15 cellular contexts compared by ENCODE assay signal in the genomic region with DNA sequence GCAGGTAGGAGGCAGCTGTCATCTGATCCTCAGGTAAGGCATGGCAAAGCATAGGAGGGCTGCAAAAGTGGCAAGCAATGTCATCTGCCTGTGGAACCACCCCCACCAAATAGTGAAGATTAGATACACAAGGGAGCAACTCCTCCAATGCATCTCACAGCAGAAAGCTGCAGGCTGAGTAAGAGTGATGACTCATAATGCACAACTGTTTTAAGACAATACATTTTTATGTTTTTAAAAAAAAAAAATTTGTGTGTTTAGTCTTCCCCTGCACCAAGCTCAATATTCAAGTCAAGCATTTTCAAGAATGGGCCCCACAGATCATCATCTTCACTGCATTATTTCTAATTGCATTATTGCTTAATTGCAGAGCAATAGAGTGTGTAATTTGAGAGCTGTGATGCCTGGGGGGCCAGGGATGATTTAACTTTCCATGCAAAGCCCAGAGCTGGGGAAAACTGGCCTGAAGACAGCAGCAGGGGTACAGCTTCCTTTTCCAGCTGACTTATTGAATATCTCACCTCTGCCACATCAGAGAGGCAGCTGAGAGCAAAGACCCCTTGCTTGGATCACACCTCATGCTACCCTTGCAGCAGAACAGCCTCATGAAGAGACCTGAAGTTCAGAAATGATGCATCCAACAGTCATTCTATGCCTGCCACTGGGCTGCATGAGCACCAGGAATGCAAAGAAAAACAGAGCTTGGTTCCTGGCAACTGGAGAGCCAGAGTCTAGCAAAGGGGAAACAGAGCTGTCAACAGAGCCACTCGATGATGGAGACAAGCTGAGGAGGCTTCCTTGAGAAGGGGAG. TPM values are rescaled to one million over a fixed set of nuclear protein-coding genes. Genes with fewer than 3 reads are reported as not detected.
DNase-seq lines count a peak whose midpoint lies in the region; ATAC-seq, FAIRE-seq and TF ChIP-seq lines count a peak whose summit lies in the region.
"Had no signal": no experiment of that assay in that cellular context is flagged by ENCODE, and none has a peak within 500 bp of the region (broad histone marks: within the 10 kb centered on the region; RNA-seq: fewer than 3 reads in every experiment).

No MANE protein-coding gene starts in this region.

- dilution Hi-C loops in mammary epithelial cell (cut with HindIII; ENCODE audit: low sequenced_read_pairs): no loop called here

- no peak overlapping the region for H3K4me3 Mint-ChIP-seq in MCF 10A (ENCODE audit: unreplicated experiment)

- no peaks in the 10 kb centered on the region for H3K4me1 Mint-ChIP-seq in MCF 10A (ENCODE audit: insufficient read depth, unreplicated experiment)

- ATAC-seq in PC-3 (peak; percentile 45), mucosa of descending colon (no peak)

- H3K79me2 ChIP-seq in mammary epithelial cell (ENCODE audit: insufficient read depth, low read length) (no peaks in the 10 kb centered on the region), PC-3 (ENCODE audit: low read length) (no peaks in the 10 kb centered on the region), fibroblast of lung (ENCODE audit: control insufficient read depth, insufficient read depth, low read length) (no peaks in the 10 kb centered on the region)

- H3K36me3 ChIP-seq in mammary epithelial cell (ENCODE audit: insufficient read depth, low read length) (no peaks in the 10 kb centered on the region), PC-3 (ENCODE audit: low read depth, low read length) (no peaks in the 10 kb centered on the region), fibroblast of lung (ENCODE audit: control insufficient read depth, insufficient read depth, low read length) (no peaks in the 10 kb centered on the region), mucosa of descending colon (ENCODE audit: low read depth) (no peaks in the 10 kb centered on the region)
- H3K36me3 ChIP-seq: ascending aorta, SJCRH30, tibial artery had no signal

- H3K9me3 ChIP-seq in mammary epithelial cell (replicated peaks; ENCODE audit: insufficient read depth, low read length) (no peaks in the 10 kb centered on the region), PC-3 (ENCODE audit: low read length) (0 out of 2 replicates have a peak, but pooled peaks cover 5% of the 10 kb centered on the region), fibroblast of lung (ENCODE audit: control insufficient read depth, insufficient read depth, low read depth, low read length) (no peaks in the 10 kb centered on the region), mucosa of descending colon (no peaks in the 10 kb centered on the region)
- H3K9me3 ChIP-seq: ascending aorta had no signal

- H3K27me3 ChIP-seq in mammary epithelial cell (ENCODE audit: insufficient read depth, low read length) (no peaks in the 10 kb centered on the region), PC-3 (ENCODE audit: low read length) (no peaks in the 10 kb centered on the region), fibroblast of lung (ENCODE audit: control insufficient read depth, insufficient read depth, low read length) (peaks cover 3% of the 10 kb centered on the region)
- H3K27me3 ChIP-seq: ascending aorta had no signal

- no peak overlapping the region for H3K4me3 ChIP-seq in mammary epithelial cell (replicated peaks in 1 of 3; ENCODE audit: insufficient read depth in 1 of 3, low read depth in 2 of 3, low read length in 3 of 3)
- no peak overlapping the region for H3K4me3 ChIP-seq in PC-3 (ENCODE audit: low read length)
- H3K4me3 ChIP-seq in fibroblast of lung (replicated peaks in 1 of 4; ENCODE audit: control extremely low read depth in 1 of 4, insufficient read depth in 1 of 4, low read depth in 3 of 4, low read length in 4 of 4): no peak overlapping the region
- no peak overlapping the region for H3K4me3 ChIP-seq in mucosa of descending colon
- H3K4me3 ChIP-seq: ascending aorta, dorsolateral prefrontal cortex, SJCRH30, tibial artery had no signal

- H4K20me1 ChIP-seq in mammary epithelial cell (ENCODE audit: insufficient read depth, low read length) (no peaks in the 10 kb centered on the region), PC-3 (ENCODE audit: low read length) (no peaks in the 10 kb centered on the region), fibroblast of lung (ENCODE audit: control insufficient read depth, extremely low read depth, insufficient read depth, low read length) (no peaks in the 10 kb centered on the region)

- peaks cover 7% of the 10 kb centered on the region for H3K36me3 Mint-ChIP-seq in MCF 10A (ENCODE audit: insufficient read depth, unreplicated experiment)

- TF ChIP-seq CTCF in mammary epithelial cell (conservative IDR thresholded peaks at IDR 0.05 in 1 of 2, IDR thresholded peaks at IDR 0.05 in 1 of 2; ENCODE audit: extremely low read depth in 1 of 2, insufficient read depth in 1 of 2, low read depth in 1 of 2, low read length in 2 of 2): no peak
- TF ChIP-seq CTCF in MCF 10A (IDR thresholded peaks at IDR 0.05; ENCODE audit: unreplicated experiment): no peak
- TF ChIP-seq CTCF in PC-3 (conservative IDR thresholded peaks at IDR 0.05; ENCODE audit: low read depth, low read length): no peak
- TF ChIP-seq CTCF in fibroblast of lung (conservative IDR thresholded peaks at IDR 0.05 in 1 of 2, IDR thresholded peaks at IDR 0.05 in 1 of 2; ENCODE audit: low read depth in 1 of 2, low read length in 2 of 2): no peak
- no peak for TF ChIP-seq CTCF in mucosa of descending colon (IDR thresholded peaks at IDR 0.05)

- H3K9me2 ChIP-seq in PC-3 (replicated peaks; ENCODE audit: low read length): no peaks in the 10 kb centered on the region

- POLR2A ChIA-PET in MCF 10A (lab: Yijun Ruan, JAX): no interaction called here
- POLR2A ChIA-PET in PC-3 (lab: Charles Lee; ENCODE audit: unreplicated experiment): no interaction called here

- 60% methylated on average over 1 of the region's 1 CpG for WGBS in mammary epithelial cell (ENCODE audit: low coverage, missing lambda C conversion rate)

- FAIRE-seq in urothelium cell line (lab: Jason Lieb, UNC): peak; percentile 32

- H3K9ac ChIP-seq in mammary epithelial cell (ENCODE audit: insufficient read depth, low read length) (no peak overlapping the region), PC-3 (ENCODE audit: low read length) (no peak overlapping the region), fibroblast of lung (ENCODE audit: insufficient read depth, low read length) (no peak overlapping the region)

- H3K27ac Mint-ChIP-seq in MCF 10A (ENCODE audit: low read depth, unreplicated experiment): no peak overlapping the region

- no peak overlapping the region for H3K4me2 ChIP-seq in mammary epithelial cell (ENCODE audit: insufficient read depth, low read depth, low read length)
- H3K4me2 ChIP-seq in PC-3 (ENCODE audit: low read length): no peak overlapping the region
- H3K4me2 ChIP-seq in fibroblast of lung (ENCODE audit: extremely low read depth, insufficient read depth, low read length): no peak overlapping the region

- in situ Hi-C loops in mammary epithelial cell (cut with MboI; ENCODE audit: low sequenced_read_pairs in 2 of 2): no loop called here

- no peaks in the 10 kb centered on the region for H3K9me3 Mint-ChIP-seq in MCF 10A (ENCODE audit: unreplicated experiment)

- peak; percentile 14 for DNase-seq in mammary epithelial cell
- no peak for DNase-seq in MCF 10A (ENCODE audit: unreplicated experiment)
- peak; percentile 19 for DNase-seq in PC-3
- DNase-seq in fibroblast of lung (ENCODE audit: low read depth in 2 of 2): peak; percentile 9 to 20
- DNase-seq in urothelium cell line (ENCODE audit: low spot score): peak; percentile 68
- no peak for DNase-seq in mucosa of descending colon
- no peak for DNase-seq in middle frontal gyrus (ENCODE audit: extremely low spot score, low spot score)
- no peak for DNase-seq in NCI-H1436 (lab: John Stamatoyannopoulos, UW)
- DNase-seq: activated CD4-positive, alpha-beta T cell treated with anti-CD3 and anti-CD28 coated beads, Interleukin-2, amount 50 U/mL, for 4 hours; dorsolateral prefrontal cortex; SJCRH30; stimulated activated CD4-positive, alpha-beta T cell treated with anti-CD3 and anti-CD28 coated beads, Interleukin-4, amount 100 ng/mL, for 24 hours; tibial artery had no signal

- no peaks in the 10 kb centered on the region for H3F3A ChIP-seq in PC-3 (ENCODE audit: low read length, unreplicated experiment)

- H3K27ac ChIP-seq in mammary epithelial cell (ENCODE audit: insufficient read depth, low read depth, low read length): no peak overlapping the region
- H3K27ac ChIP-seq in PC-3 (ENCODE audit: low read length): no peak overlapping the region
- H3K27ac ChIP-seq in fibroblast of lung (ENCODE audit: insufficient read depth, low read length): no peak overlapping the region
- H3K27ac ChIP-seq: ascending aorta, dorsolateral prefrontal cortex, SJCRH30, tibial artery had no signal

- CTCF ChIA-PET in mammary epithelial cell (lab: Charles Lee; ENCODE audit: low non-redundant PET): no interaction called here
- CTCF ChIA-PET in MCF 10A (lab: Yijun Ruan, JAX): no interaction called here
- CTCF ChIA-PET in PC-3 (lab: Charles Lee): no interaction called here

- BruUV-seq in mammary epithelial cell (replicated peaks; lab: Mats Ljungman, UMichigan) (no TSS peak), MCF 10A (replicated peaks; lab: Mats Ljungman, UMichigan) (no TSS peak), PC-3 (replicated peaks; lab: Mats Ljungman, UMichigan) (no TSS peak)

- H3K4me1 ChIP-seq in mammary epithelial cell (ENCODE audit: insufficient read depth, low read length): no peaks in the 10 kb centered on the region
- no peaks in the 10 kb centered on the region for H3K4me1 ChIP-seq in PC-3 (ENCODE audit: insufficient read depth, low read length)
- no peaks in the 10 kb centered on the region for H3K4me1 ChIP-seq in fibroblast of lung (ENCODE audit: control insufficient read depth, extremely low read depth, insufficient read depth, low read length)
- no peaks in the 10 kb centered on the region for H3K4me1 ChIP-seq in mucosa of descending colon (ENCODE audit: low read depth)
- H3K4me1 ChIP-seq: ascending aorta, tibial artery had no signal

- H2AFZ ChIP-seq in mammary epithelial cell (ENCODE audit: low read depth, low read length) (no peak overlapping the region), PC-3 (ENCODE audit: low read length) (no peak overlapping the region), fibroblast of lung (ENCODE audit: low read length) (no peak overlapping the region)

- intact Hi-C loops in mammary epithelial cell (cut with micrococcal nuclease) (no loop called here), MCF 10A (cut with micrococcal nuclease) (no loop called here), PC-3 (cut with micrococcal nuclease) (no loop called here), mucosa of descending colon (cut with DNase I, micrococcal nuclease) (no loop called here)

- H3K27me3 Mint-ChIP-seq in MCF 10A (ENCODE audit: insufficient read depth, unreplicated experiment): no peaks in the 10 kb centered on the region

RNA-seq across cellular contexts. Expression of a gene that starts 22.7 kb away (rescaled TPM):
- total RNA-seq in mammary epithelial cell (10 to 100 TPM; 55.5 to 58.3 TPM), MCF 10A (2022) (60.3 and 82.5 TPM in 2 replicates), PC-3 (2014; rRNA removed) (99.7 and 115 TPM in 2 replicates), fibroblast of lung (68.1 and 77.1 TPM in 2 replicates), mucosa of descending colon (10 to 100 TPM; 53.1 to 67.1 (median 65.6) TPM)
- polyA plus RNA-seq in mammary epithelial cell (90.0 TPM), fibroblast of lung (102 and 122 TPM in 2 replicates)
- polyA minus RNA-seq in mammary epithelial cell (46.4 TPM), fibroblast of lung (ENCODE audit: low replicate concordance) (19.0 and 34.0 TPM in 2 replicates)
- polyA plus RNA-seq in fibroblast of lung (2012): 69.5 and 91.4 TPM in 2 replicates

RNA-seq across cellular contexts. Expression of a gene that starts 57.6 kb away (rescaled TPM):
- total RNA-seq in mammary epithelial cell: not detected
- not detected for polyA plus RNA-seq in mammary epithelial cell
- not detected for polyA minus RNA-seq in mammary epithelial cell
- total RNA-seq in MCF 10A (2022): not detected in 2 replicates
- total RNA-seq in PC-3 (2014; rRNA removed): not detected in 2 replicates
- not detected in 2 replicates for total RNA-seq in fibroblast of lung
- polyA plus RNA-seq in fibroblast of lung: not detected in 2 replicates
- polyA plus RNA-seq in fibroblast of lung (2012): not detected in 2 replicates
- not detected in 2 replicates for polyA minus RNA-seq in fibroblast of lung (ENCODE audit: low replicate concordance)
- total RNA-seq in mucosa of descending colon: under 1 TPM in 1 of 3 donors, not detected in 2; 0.32 TPM
- total RNA-seq: ascending aorta, fibroblast of villous mesenchyme, SJCRH30 had no signal

Comparison
In these comparisons a context has a peak if more than half of its experiments do, and no peak if none do; other contexts are left out.
1. DNase-seq: peak in mammary epithelial cell (single experiment), PC-3 (single experiment), fibroblast of lung (2 of 2) and urothelium cell line (single experiment); none in MCF 10A (single experiment), mucosa of descending colon (0 of 3), middle frontal gyrus (single experiment) and NCI-H1436 (single experiment).